In the genomic region with DNA sequence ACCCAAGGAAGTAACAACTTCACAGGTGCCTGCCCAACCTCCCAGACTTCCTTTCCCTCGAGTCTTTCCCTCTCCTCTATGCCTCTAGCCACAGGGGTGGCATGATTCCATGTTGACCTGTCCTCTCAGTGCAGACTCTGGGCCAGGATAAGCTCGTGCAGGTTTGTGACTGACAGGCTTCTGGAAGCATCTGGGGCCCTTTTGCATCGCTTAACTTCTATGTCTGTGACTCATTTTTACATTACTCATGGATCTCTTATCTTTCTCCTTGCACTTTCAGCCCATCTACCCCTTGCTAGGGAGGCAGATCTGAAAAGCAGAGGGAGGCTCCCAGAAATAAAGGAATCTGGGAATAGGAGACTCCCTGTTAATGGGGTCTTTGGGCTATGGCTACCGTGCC, we compare ENCODE assay signal across 13 cellular contexts.
A peak's percentile ranks its signal among the peaks of the same experiment; 100 is the strongest.
DNase-seq lines count a peak whose midpoint lies in the region; ATAC-seq and TF ChIP-seq lines count a peak whose summit lies in the region.
"Had no signal": no experiment of that assay in that cellular context is flagged by ENCODE, and none has a peak within 500 bp of the region (broad histone marks: within the 10 kb centered on the region; RNA-seq: fewer than 3 reads in every experiment).

No MANE protein-coding gene starts in this region.

- no peak for TF ChIP-seq POLR2A in sigmoid colon (IDR thresholded peaks at IDR 0.05)

- H3K36me3 Mint-ChIP-seq in activated naive CD4-positive, alpha-beta T cell treated with anti-CD3 and anti-CD28 coated beads for 36 hours (ENCODE audit: low read depth), result peaks cover 40% of the 10 kb centered on the region

- H3K4me3 Mint-ChIP-seq in activated naive CD4-positive, alpha-beta T cell treated with anti-CD3 and anti-CD28 coated beads for 36 hours, result no peak overlapping the region
- H3K4me3 Mint-ChIP-seq: activated naive CD8-positive, alpha-beta T cell; dendritic cell treated with granulocyte-macrophage colony-stimulating factor and Interleukin-4, amounts not matched to agents 40 ng/mL and 50 ng/mL, for 4 days; H9 had no signal

- ATAC-seq in SK-N-SH treated with all-trans-retinoic acid at 6 μM for 48 hours (peak; percentile 61), GM21576 (IDR thresholded peaks at IDR 0.05; ENCODE audit: unreplicated experiment) (no peak)

- H3K4me1 ChIP-seq in subcutaneous abdominal adipose tissue (ENCODE audit: control insufficient read depth in 5 of 5, insufficient read depth in 5 of 5, low read length in 5 of 5), result peaks cover 16 to 69% (median 54%) of the 10 kb centered on the region in 5 donors
- peaks cover 0 to 28% (median 10%) of the 10 kb centered on the region in 4 donors for H3K4me1 ChIP-seq in sigmoid colon
- H3K4me1 ChIP-seq: SJCRH30 had no signal

- H3K4me1 Mint-ChIP-seq in activated naive CD4-positive, alpha-beta T cell treated with anti-CD3 and anti-CD28 coated beads for 36 hours (ENCODE audit: low read depth), result peaks cover 14% of the 10 kb centered on the region

- intact Hi-C loops in activated naive CD4-positive, alpha-beta T cell treated with anti-CD3 and anti-CD28 coated beads for 36 hours (cut with micrococcal nuclease), result loop anchor here (5.0 kb wide), 1 partner anchor 542 kb away; no protein-coding TSS in a partner anchor
- intact Hi-C loops in sigmoid colon (cut with DNase I), result no loop called here

- H3K9me3 ChIP-seq in subcutaneous abdominal adipose tissue (ENCODE audit: control insufficient read depth in 5 of 5, low read length in 5 of 5) (no peaks in the 10 kb centered on the region), sigmoid colon (no peaks in the 10 kb centered on the region)
- H3K9me3 ChIP-seq: ovary, SJCRH30 had no signal

- WGBS in sigmoid colon, 2 donors, result 89 to 90% methylated on average over 4 of the region's 4 CpGs

- no peak for TF ChIP-seq EP300 in sigmoid colon (IDR thresholded peaks at IDR 0.05)

- H3K9ac ChIP-seq in subcutaneous abdominal adipose tissue (ENCODE audit: low read length in 5 of 5), result no peak overlapping the region

- CTCF ChIA-PET in activated naive CD4-positive, alpha-beta T cell treated with anti-CD3 and anti-CD28 coated beads for 36 hours (lab: Charles Lee), result interaction anchor here (1.0 kb wide), 1 partner anchor 25 kb away, joined by 3 read pairs; no protein-coding TSS in a partner anchor

- H3K27me3 Mint-ChIP-seq in activated naive CD4-positive, alpha-beta T cell treated with anti-CD3 and anti-CD28 coated beads for 36 hours (ENCODE audit: low read depth), result no peaks in the 10 kb centered on the region
- H3K27me3 Mint-ChIP-seq: activated naive CD8-positive, alpha-beta T cell had no signal

- H3K27ac ChIP-seq in subcutaneous abdominal adipose tissue (ENCODE audit: low read depth, low read length), result peak overlapping the region; percentile 4
- H3K27ac ChIP-seq in sigmoid colon, result no peak overlapping the region
- H3K27ac ChIP-seq: ovary, SJCRH30 had no signal

- H3K27ac Mint-ChIP-seq in activated naive CD4-positive, alpha-beta T cell treated with anti-CD3 and anti-CD28 coated beads for 36 hours, result peak overlapping the region; percentile 31
- H3K27ac Mint-ChIP-seq: activated naive CD8-positive, alpha-beta T cell; dendritic cell treated with granulocyte-macrophage colony-stimulating factor and Interleukin-4, amounts not matched to agents 40 ng/mL and 50 ng/mL, for 4 days had no signal

- H3K4me3 ChIP-seq in fibroblast of mammary gland (ENCODE audit: control insufficient read depth, low read depth, low read length), result no peak overlapping the region
- no peak overlapping the region for H3K4me3 ChIP-seq in subcutaneous abdominal adipose tissue (ENCODE audit: low read depth in 1 of 5, low read length in 5 of 5)
- no peak overlapping the region for H3K4me3 ChIP-seq in sigmoid colon
- H3K4me3 ChIP-seq: ovary, SJCRH30 had no signal

- no peaks in the 10 kb centered on the region for H3K9me3 Mint-ChIP-seq in activated naive CD4-positive, alpha-beta T cell treated with anti-CD3 and anti-CD28 coated beads for 36 hours

- H3K27me3 ChIP-seq in subcutaneous abdominal adipose tissue (ENCODE audit: control insufficient read depth in 5 of 5, insufficient read depth in 4 of 5, low read length in 5 of 5), result no peaks in the 10 kb centered on the region
- H3K27me3 ChIP-seq in sigmoid colon, result no peaks in the 10 kb centered on the region
- H3K27me3 ChIP-seq: ovary, SJCRH30 had no signal

- H3K36me3 ChIP-seq in subcutaneous abdominal adipose tissue (ENCODE audit: control insufficient read depth in 5 of 5, insufficient read depth in 5 of 5, low read length in 5 of 5) (peaks cover 0 to 6% (median 0%) of the 10 kb centered on the region in 5 donors), sigmoid colon (no peaks in the 10 kb centered on the region)
- H3K36me3 ChIP-seq: ovary, SJCRH30 had no signal

- TF ChIP-seq CTCF in fibroblast of mammary gland (conservative IDR thresholded peaks at IDR 0.05; ENCODE audit: control insufficient read depth, insufficient read depth, low read depth, low read length) (no peak), sigmoid colon (IDR thresholded peaks at IDR 0.05) (no peak)

- DNase-seq in activated naive CD4-positive, alpha-beta T cell treated with anti-CD3 and anti-CD28 coated beads for 36 hours, result peak; percentile 12
- no peak for DNase-seq in activated naive CD4-positive, alpha-beta T cell treated with Interleukin-2 at 50 U/mL for 16 hours
- DNase-seq in fibroblast of mammary gland (ENCODE audit: low read depth) (peak; percentile 24), sigmoid colon (no peak), middle frontal gyrus (ENCODE audit: extremely low spot score, low spot score) (no peak)
- DNase-seq: H9, SJCRH30 had no signal

TF ChIP-seq in SK-N-SH treated with all-trans-retinoic acid at 6 μM for 48 hours, 23 proteins besides CTCF, POLR2A, EP300 and RAD21:
- TF ChIP-seq ZFP30 (CRISPR knock-in tag; IDR thresholded peaks at IDR 0.05) (no peak), ZNF8 (CRISPR knock-in tag; IDR thresholded peaks at IDR 0.05) (no peak), GLIS3 (CRISPR knock-in tag; IDR thresholded peaks at IDR 0.05) (no peak), TOX (CRISPR knock-in tag; IDR thresholded peaks at IDR 0.05; ENCODE audit: borderline replicate concordance) (no peak), ARNTL (CRISPR knock-in tag; IDR thresholded peaks at IDR 0.05; ENCODE audit: borderline replicate concordance, low read depth) (no peak), OSR1 (CRISPR knock-in tag; IDR thresholded peaks at IDR 0.05) (no peak), ZC3H10 (CRISPR knock-in tag; IDR thresholded peaks at IDR 0.05) (no peak), ZNF565 (CRISPR knock-in tag; conservative IDR thresholded peaks at IDR 0.05; ENCODE audit: low read depth) (no peak)
TF ChIP-seq in SK-N-SH treated with all-trans-retinoic acid at 6 μM for 48 hours: peak in this region for 0.

Comparison
In these comparisons a context has a peak if more than half of its experiments do, and no peak if none do; other contexts are left out.
1. DNase-seq: peak in activated naive CD4-positive, alpha-beta T cell treated with anti-CD3 and anti-CD28 coated beads for 36 hours (single experiment) and fibroblast of mammary gland (single experiment); none in activated naive CD4-positive, alpha-beta T cell treated with Interleukin-2 at 50 U/mL for 16 hours (single experiment), sigmoid colon (single experiment) and middle frontal gyrus (single experiment).